ENCODE assay signal across 1 cellular context in the genomic region with DNA sequence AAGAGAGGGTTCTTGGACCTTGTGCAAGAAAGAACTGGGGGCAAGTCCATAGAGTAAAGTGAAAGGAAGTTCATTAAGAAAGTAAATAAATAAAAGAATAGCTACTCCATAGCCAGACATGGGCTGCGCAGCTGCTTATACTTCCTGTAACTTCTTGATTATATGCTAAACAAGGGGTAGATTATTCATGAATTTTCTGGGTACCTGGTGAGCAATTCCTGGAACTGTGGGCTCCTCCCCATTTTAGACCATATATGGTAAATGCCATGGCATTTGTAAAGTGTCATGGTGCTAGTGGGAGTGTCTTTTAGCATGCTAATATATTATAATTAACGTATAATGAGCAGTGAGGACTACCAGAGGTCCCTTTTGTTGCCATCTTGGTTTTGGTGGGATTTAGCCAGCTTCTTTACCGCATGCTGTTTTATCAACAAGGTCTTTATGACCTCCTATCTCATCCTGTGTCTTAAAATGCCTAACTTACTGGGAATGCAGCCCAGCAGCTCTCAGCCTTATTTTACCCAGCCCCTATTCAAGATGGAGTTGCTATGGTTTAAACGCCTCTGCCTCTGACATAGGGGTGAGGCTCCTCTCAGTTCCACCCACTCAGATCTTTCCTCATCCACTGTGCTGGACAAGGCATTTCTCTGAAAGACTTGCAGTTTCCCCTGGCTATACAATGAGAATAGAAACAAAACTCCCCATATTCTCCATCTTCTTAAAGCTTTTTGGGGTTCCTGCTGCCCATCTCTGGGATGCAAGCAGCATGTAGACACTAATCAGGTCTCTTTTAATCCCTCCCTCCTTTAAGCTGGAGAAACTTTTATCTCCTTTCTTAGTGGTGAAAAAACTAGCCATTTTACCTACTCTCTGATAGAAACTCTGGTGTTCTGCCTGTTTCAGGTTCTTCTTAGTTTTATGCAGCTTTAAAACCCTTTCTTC.
TF ChIP-seq lines count a peak whose summit lies in the region.

No MANE protein-coding gene starts in this region.

TF ChIP-seq in WTC11, 78 proteins besides CTCF, POLR2A, EP300 and RAD21 (continued from another document):
- TF ChIP-seq, protein P1, sequence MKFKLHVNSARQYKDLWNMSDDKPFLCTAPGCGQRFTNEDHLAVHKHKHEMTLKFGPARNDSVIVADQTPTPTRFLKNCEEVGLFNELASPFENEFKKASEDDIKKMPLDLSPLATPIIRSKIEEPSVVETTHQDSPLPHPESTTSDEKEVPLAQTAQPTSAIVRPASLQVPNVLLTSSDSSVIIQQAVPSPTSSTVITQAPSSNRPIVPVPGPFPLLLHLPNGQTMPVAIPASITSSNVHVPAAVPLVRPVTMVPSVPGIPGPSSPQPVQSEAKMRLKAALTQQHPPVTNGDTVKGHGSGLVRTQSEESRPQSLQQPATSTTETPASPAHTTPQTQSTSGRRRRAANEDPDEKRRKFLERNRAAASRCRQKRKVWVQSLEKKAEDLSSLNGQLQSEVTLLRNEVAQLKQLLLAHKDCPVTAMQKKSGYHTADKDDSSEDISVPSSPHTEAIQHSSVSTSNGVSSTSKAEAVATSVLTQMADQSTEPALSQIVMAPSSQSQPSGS (CRISPR knock-in tag; IDR thresholded peaks at IDR 0.05; ENCODE audit: borderline replicate concordance, low read depth) = no peak
- TF ChIP-seq, protein P2, sequence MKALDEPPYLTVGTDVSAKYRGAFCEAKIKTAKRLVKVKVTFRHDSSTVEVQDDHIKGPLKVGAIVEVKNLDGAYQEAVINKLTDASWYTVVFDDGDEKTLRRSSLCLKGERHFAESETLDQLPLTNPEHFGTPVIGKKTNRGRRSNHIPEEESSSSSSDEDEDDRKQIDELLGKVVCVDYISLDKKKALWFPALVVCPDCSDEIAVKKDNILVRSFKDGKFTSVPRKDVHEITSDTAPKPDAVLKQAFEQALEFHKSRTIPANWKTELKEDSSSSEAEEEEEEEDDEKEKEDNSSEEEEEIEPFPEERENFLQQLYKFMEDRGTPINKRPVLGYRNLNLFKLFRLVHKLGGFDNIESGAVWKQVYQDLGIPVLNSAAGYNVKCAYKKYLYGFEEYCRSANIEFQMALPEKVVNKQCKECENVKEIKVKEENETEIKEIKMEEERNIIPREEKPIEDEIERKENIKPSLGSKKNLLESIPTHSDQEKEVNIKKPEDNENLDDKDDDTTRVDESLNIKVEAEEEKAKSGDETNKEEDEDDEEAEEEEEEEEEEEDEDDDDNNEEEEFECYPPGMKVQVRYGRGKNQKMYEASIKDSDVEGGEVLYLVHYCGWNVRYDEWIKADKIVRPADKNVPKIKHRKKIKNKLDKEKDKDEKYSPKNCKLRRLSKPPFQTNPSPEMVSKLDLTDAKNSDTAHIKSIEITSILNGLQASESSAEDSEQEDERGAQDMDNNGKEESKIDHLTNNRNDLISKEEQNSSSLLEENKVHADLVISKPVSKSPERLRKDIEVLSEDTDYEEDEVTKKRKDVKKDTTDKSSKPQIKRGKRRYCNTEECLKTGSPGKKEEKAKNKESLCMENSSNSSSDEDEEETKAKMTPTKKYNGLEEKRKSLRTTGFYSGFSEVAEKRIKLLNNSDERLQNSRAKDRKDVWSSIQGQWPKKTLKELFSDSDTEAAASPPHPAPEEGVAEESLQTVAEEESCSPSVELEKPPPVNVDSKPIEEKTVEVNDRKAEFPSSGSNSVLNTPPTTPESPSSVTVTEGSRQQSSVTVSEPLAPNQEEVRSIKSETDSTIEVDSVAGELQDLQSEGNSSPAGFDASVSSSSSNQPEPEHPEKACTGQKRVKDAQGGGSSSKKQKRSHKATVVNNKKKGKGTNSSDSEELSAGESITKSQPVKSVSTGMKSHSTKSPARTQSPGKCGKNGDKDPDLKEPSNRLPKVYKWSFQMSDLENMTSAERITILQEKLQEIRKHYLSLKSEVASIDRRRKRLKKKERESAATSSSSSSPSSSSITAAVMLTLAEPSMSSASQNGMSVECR (CRISPR knock-in tag; IDR thresholded peaks at IDR 0.05; ENCODE audit: borderline replicate concordance) = no peak
- TF ChIP-seq, protein P3, sequence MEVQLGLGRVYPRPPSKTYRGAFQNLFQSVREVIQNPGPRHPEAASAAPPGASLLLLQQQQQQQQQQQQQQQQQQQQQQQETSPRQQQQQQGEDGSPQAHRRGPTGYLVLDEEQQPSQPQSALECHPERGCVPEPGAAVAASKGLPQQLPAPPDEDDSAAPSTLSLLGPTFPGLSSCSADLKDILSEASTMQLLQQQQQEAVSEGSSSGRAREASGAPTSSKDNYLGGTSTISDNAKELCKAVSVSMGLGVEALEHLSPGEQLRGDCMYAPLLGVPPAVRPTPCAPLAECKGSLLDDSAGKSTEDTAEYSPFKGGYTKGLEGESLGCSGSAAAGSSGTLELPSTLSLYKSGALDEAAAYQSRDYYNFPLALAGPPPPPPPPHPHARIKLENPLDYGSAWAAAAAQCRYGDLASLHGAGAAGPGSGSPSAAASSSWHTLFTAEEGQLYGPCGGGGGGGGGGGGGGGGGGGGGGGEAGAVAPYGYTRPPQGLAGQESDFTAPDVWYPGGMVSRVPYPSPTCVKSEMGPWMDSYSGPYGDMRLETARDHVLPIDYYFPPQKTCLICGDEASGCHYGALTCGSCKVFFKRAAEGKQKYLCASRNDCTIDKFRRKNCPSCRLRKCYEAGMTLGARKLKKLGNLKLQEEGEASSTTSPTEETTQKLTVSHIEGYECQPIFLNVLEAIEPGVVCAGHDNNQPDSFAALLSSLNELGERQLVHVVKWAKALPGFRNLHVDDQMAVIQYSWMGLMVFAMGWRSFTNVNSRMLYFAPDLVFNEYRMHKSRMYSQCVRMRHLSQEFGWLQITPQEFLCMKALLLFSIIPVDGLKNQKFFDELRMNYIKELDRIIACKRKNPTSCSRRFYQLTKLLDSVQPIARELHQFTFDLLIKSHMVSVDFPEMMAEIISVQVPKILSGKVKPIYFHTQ (CRISPR knock-in tag; IDR thresholded peaks at IDR 0.05) = no peak
TF ChIP-seq in WTC11: peak in this region for 0.
